In the genomic region with DNA sequence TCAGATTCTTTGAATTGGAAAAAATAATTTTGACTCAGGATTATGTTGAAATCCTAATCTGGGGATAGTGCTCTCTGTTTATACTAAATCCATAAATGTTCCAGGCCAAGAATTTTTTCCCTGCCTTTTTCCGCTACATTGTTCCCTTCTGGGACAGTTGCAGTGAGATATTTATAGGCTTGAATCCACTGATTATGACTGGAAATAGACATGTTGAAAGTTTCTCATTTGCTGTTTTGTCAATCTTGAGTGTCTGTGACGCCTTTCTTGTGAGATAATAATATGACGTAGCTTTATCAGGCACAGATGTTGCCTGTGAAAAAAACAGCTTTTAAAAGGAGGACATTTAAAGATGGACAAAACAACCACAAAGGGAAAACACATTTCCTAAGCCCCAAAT, we compare ENCODE assay signal across 12 cellular contexts.
DNase-seq lines count a peak whose midpoint lies in the region; ATAC-seq and TF ChIP-seq lines count a peak whose summit lies in the region.
"Had no signal": no experiment of that assay in that cellular context is flagged by ENCODE, and none has a peak within 500 bp of the region (broad histone marks: within the 10 kb centered on the region; RNA-seq: fewer than 3 reads in every experiment).

No MANE protein-coding gene starts in this region.

- H3K27me3 ChIP-seq in suprapubic skin: no peaks in the 10 kb centered on the region

- CTCF ChIA-PET in activated CD4-positive, alpha-beta T cell treated with anti-CD3 and anti-CD28 coated beads for 36 hours (lab: Charles Lee): interaction anchor here (0.6 to 2.0 kb wide), 4 partner anchors 12 to 55 kb away, joined by 4 to 6 read pairs (median 5); no protein-coding TSS in a partner anchor
- CTCF ChIA-PET in activated CD4-positive, alpha-beta T cell treated with anti-CD3 and anti-CD28 coated beads, Interleukin-2, amount 10 ng/mL, durations not matched to agents 7 days and 5 days (lab: Charles Lee): interaction anchor here (1.4 to 1.7 kb wide), 3 partner anchors 9 to 28 kb away, joined by 4 to 7 read pairs (median 5); no protein-coding TSS in a partner anchor

- no peaks in the 10 kb centered on the region for H3K9me3 ChIP-seq in suprapubic skin

- peak overlapping the region; percentile 100 for H3K27ac Mint-ChIP-seq in activated CD4-positive, alpha-beta T cell treated with anti-CD3 and anti-CD28 coated beads for 36 hours
- no peak overlapping the region for H3K27ac Mint-ChIP-seq in activated CD4-positive, alpha-beta T cell treated with anti-CD3 and anti-CD28 coated beads, Interleukin-2, amount 10 ng/mL, durations not matched to agents 7 days and 5 days
- H3K27ac Mint-ChIP-seq in memory B cell: peak overlapping the region; percentile 99
- H3K27ac Mint-ChIP-seq: endodermal cell, type B pancreatic cell had no signal

- no peak for DNase-seq in activated CD4-positive, alpha-beta T cell treated with anti-CD3 and anti-CD28 coated beads for 36 hours
- no peak for DNase-seq in activated CD4-positive, alpha-beta T cell treated with anti-CD3 and anti-CD28 coated beads, Interleukin-2, amount 10 ng/mL, durations not matched to agents 7 days and 5 days
- DNase-seq in coronary artery (ENCODE audit: low spot score) (no peak), memory B cell (ENCODE audit: low spot score in 2 of 2) (no peak), suprapubic skin (ENCODE audit: low spot score in 2 of 2) (no peak), HuH-7 (ENCODE audit: low spot score) (no peak), HCEC 1CT (no peak)
- DNase-seq: endodermal cell, kidney glomerular epithelial cell, NCI-H2227 treated with DMSO at 0.1 percent for 48 hours had no signal

- POLR2A ChIA-PET in activated CD4-positive, alpha-beta T cell treated with anti-CD3 and anti-CD28 coated beads for 36 hours (lab: Charles Lee): interaction anchor here (1.7 kb wide), 1 partner anchor 126 kb away, joined by 7 read pairs; no protein-coding TSS in a partner anchor
- POLR2A ChIA-PET in activated CD4-positive, alpha-beta T cell treated with anti-CD3 and anti-CD28 coated beads, Interleukin-2, amount 10 ng/mL, durations not matched to agents 7 days and 5 days (lab: Charles Lee): no interaction called here

- TF ChIP-seq EP300 in suprapubic skin (IDR thresholded peaks at IDR 0.05): no peak

- peaks cover 99% of the 10 kb centered on the region for H3K36me3 Mint-ChIP-seq in activated CD4-positive, alpha-beta T cell treated with anti-CD3 and anti-CD28 coated beads for 36 hours (ENCODE audit: low read depth)
- peaks cover 96% of the 10 kb centered on the region for H3K36me3 Mint-ChIP-seq in activated CD4-positive, alpha-beta T cell treated with anti-CD3 and anti-CD28 coated beads, Interleukin-2, amount 10 ng/mL, durations not matched to agents 7 days and 5 days (ENCODE audit: low read depth)
- peaks cover 56% of the 10 kb centered on the region for H3K36me3 Mint-ChIP-seq in memory B cell

- H3K4me3 ChIP-seq in coronary artery (peak overlapping the region; percentile 77), suprapubic skin (no peak overlapping the region)

- peaks cover 97% of the 10 kb centered on the region for H3K4me1 Mint-ChIP-seq in activated CD4-positive, alpha-beta T cell treated with anti-CD3 and anti-CD28 coated beads for 36 hours
- H3K4me1 Mint-ChIP-seq in activated CD4-positive, alpha-beta T cell treated with anti-CD3 and anti-CD28 coated beads, Interleukin-2, amount 10 ng/mL, durations not matched to agents 7 days and 5 days: peaks cover 91% of the 10 kb centered on the region
- peaks cover 54% of the 10 kb centered on the region for H3K4me1 Mint-ChIP-seq in memory B cell

- peak overlapping the region; percentile 87 for H3K4me3 Mint-ChIP-seq in activated CD4-positive, alpha-beta T cell treated with anti-CD3 and anti-CD28 coated beads for 36 hours
- no peak overlapping the region for H3K4me3 Mint-ChIP-seq in activated CD4-positive, alpha-beta T cell treated with anti-CD3 and anti-CD28 coated beads, Interleukin-2, amount 10 ng/mL, durations not matched to agents 7 days and 5 days
- H3K4me3 Mint-ChIP-seq in memory B cell: peak overlapping the region; percentile 5
- H3K4me3 Mint-ChIP-seq: endodermal cell, type B pancreatic cell had no signal

- TF ChIP-seq POLR2A in suprapubic skin (IDR thresholded peaks at IDR 0.05): no peak

- WGBS in suprapubic skin: 54% methylated on average over 3 of the region's 3 CpGs

- intact Hi-C loops in activated CD4-positive, alpha-beta T cell treated with anti-CD3 and anti-CD28 coated beads for 36 hours (cut with DNase I, micrococcal nuclease): loop anchor here in 1 of 2 experiments (10.0 kb wide), 1 partner anchor 677 kb away; no protein-coding TSS in a partner anchor

- H3K27ac ChIP-seq in coronary artery (peak overlapping the region; percentile 92 to 94), suprapubic skin (peak overlapping the region; percentile 79)

- peaks cover 90% of the 10 kb centered on the region for H3K4me1 ChIP-seq in suprapubic skin

- TF ChIP-seq CTCF in coronary artery (IDR thresholded peaks at IDR 0.05) (no peak), suprapubic skin (IDR thresholded peaks at IDR 0.05) (no peak)

- peaks cover 31% of the 10 kb centered on the region for H3K36me3 ChIP-seq in suprapubic skin

- ATAC-seq in activated CD4-positive, alpha-beta T cell treated with anti-CD3 and anti-CD28 coated beads for 36 hours: no peak
- ATAC-seq in memory B cell (ENCODE audit: low read depth) (no peak), GM18873 (IDR thresholded peaks at IDR 0.05; ENCODE audit: low FRiP score, unreplicated experiment) (no peak)

- peaks cover 2% of the 10 kb centered on the region for H3K9me3 Mint-ChIP-seq in activated CD4-positive, alpha-beta T cell treated with anti-CD3 and anti-CD28 coated beads for 36 hours (ENCODE audit: low read depth)
- peaks cover 14% of the 10 kb centered on the region for H3K9me3 Mint-ChIP-seq in activated CD4-positive, alpha-beta T cell treated with anti-CD3 and anti-CD28 coated beads, Interleukin-2, amount 10 ng/mL, durations not matched to agents 7 days and 5 days
- no peaks in the 10 kb centered on the region for H3K9me3 Mint-ChIP-seq in memory B cell
- H3K9me3 Mint-ChIP-seq: endodermal cell had no signal

- H3K27me3 Mint-ChIP-seq in activated CD4-positive, alpha-beta T cell treated with anti-CD3 and anti-CD28 coated beads for 36 hours: no peaks in the 10 kb centered on the region
- H3K27me3 Mint-ChIP-seq in activated CD4-positive, alpha-beta T cell treated with anti-CD3 and anti-CD28 coated beads, Interleukin-2, amount 10 ng/mL, durations not matched to agents 7 days and 5 days: no peaks in the 10 kb centered on the region
- no peaks in the 10 kb centered on the region for H3K27me3 Mint-ChIP-seq in memory B cell
- H3K27me3 Mint-ChIP-seq: type B pancreatic cell had no signal
